1 cellular context compared by ENCODE assay signal in genomic region chr6:152180601-152181000, GRCh38.
A peak's percentile ranks its signal among the peaks of the same experiment; 100 is the strongest.
TF ChIP-seq lines count a peak whose summit lies in the region.

No MANE protein-coding gene starts in this region.

TF ChIP-seq in HepG2, 621 proteins besides CTCF, POLR2A, EP300 and RAD21:
- TF ChIP-seq GRHL1 (CRISPR knock-in tag; conservative IDR thresholded peaks at IDR 0.05) (no peak), NR0B2 (CRISPR knock-in tag; IDR thresholded peaks at IDR 0.05) (no peak), ZZZ3 (CRISPR knock-in tag; IDR thresholded peaks at IDR 0.05; ENCODE audit: borderline replicate concordance) (no peak), ZNF839 (CRISPR knock-in tag; IDR thresholded peaks at IDR 0.05; ENCODE audit: borderline replicate concordance) (no peak), TRIM24 (CRISPR knock-in tag; IDR thresholded peaks at IDR 0.05) (no peak), IRF9 (CRISPR knock-in tag; IDR thresholded peaks at IDR 0.05; ENCODE audit: borderline replicate concordance) (no peak), U2AF2 (IDR thresholded peaks at IDR 0.05; ENCODE audit: low read depth, low read length) (0 out of 2 replicates have a peak, but pooled peaks have one; percentile 79), AHR (CRISPR knock-in tag; IDR thresholded peaks at IDR 0.05) (no peak), CSRNP2 (CRISPR knock-in tag; conservative IDR thresholded peaks at IDR 0.05; ENCODE audit: low read depth) (no peak), EHMT2 (IDR thresholded peaks at IDR 0.05; ENCODE audit: borderline replicate concordance, low read depth, low read length) (no peak), ZNF740 (CRISPR knock-in tag; IDR thresholded peaks at IDR 0.05) (no peak), ATF7 (IDR thresholded peaks at IDR 0.05) (no peak), ATF7 (CRISPR knock-in tag; IDR thresholded peaks at IDR 0.05) (no peak), KDM2A (CRISPR knock-in tag; IDR thresholded peaks at IDR 0.05; ENCODE audit: borderline replicate concordance, low read depth) (no peak), ZNF138 (CRISPR knock-in tag; IDR thresholded peaks at IDR 0.05; ENCODE audit: low read depth) (no peak), JUND (CRISPR knock-in tag; IDR thresholded peaks at IDR 0.05) (no peak), GZF1 (CRISPR knock-in tag; IDR thresholded peaks at IDR 0.05) (no peak), SRSF9 (IDR thresholded peaks at IDR 0.05; ENCODE audit: borderline replicate concordance, insufficient read depth, low read depth, low read length, poor library complexity, severe bottlenecking) (peak; percentile 95), FLYWCH1 (CRISPR knock-in tag; IDR thresholded peaks at IDR 0.05) (no peak)
